Comparison of ENCODE assay signal across 18 cellular contexts in the genomic region with DNA sequence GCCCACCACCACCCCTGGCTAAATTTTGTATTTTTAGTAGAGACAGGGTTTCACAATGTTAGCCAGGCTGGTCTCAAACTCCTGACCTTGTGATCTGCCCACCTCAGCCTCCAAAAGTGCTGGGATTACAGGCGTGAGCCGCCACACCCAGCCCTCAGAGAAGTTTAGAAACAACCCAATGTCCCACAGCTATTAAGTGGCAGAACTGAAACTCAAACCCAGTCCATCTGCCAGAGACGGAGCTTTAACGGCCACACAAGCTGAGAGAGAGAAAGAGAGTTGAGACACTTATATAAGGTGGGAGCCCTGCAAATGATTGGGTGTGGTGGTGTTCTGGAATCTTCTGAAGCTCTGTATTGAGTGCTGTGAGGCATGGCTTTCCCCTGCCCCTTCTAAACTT. TPM values are rescaled to one million over a fixed set of nuclear protein-coding genes. Genes with fewer than 3 reads are reported as not detected.
"Had no signal": no experiment of that assay in that cellular context is flagged by ENCODE, and none has a peak within 500 bp of the region (broad histone marks: within the 10 kb centered on the region; RNA-seq: fewer than 3 reads in every experiment).

No MANE protein-coding gene starts in this region.

RNA-seq across cellular contexts. Expression of a gene that starts 43.8 kb away (rescaled TPM):
- total RNA-seq: mammary epithelial cell, skeletal muscle tissue, smooth muscle cell, vagina had no signal
- polyA plus RNA-seq: keratinocyte; mammary epithelial cell; naive thymus-derived CD8-positive, alpha-beta T cell; smooth muscle cell had no signal

RNA-seq across cellular contexts. Expression of a gene that starts 48.7 kb away (rescaled TPM):
- total RNA-seq: left cardiac atrium; left lobe of liver; liver; lower lobe of right lung; mammary epithelial cell; mucosa of gallbladder; naive thymus-derived CD8-positive, alpha-beta T cell; neural crest cell; osteoblast; pancreas; right lobe of liver; skeletal muscle tissue; smooth muscle cell; temporal lobe; thyroid gland; ureter; vagina had no signal
- polyA plus RNA-seq: keratinocyte; liver; mammary epithelial cell; naive thymus-derived CD8-positive, alpha-beta T cell; smooth muscle cell had no signal
